In genomic region chr15:58568157-58568571, GRCh38 we compare ENCODE assay signal across 1 cellular context.
TF ChIP-seq lines count a peak whose summit lies in the region.

No MANE protein-coding gene starts in this region.

TF ChIP-seq in HepG2, 621 proteins besides CTCF, POLR2A, EP300 and RAD21 (continued from another document):
- TF ChIP-seq DDIT3 (CRISPR knock-in tag; IDR thresholded peaks at IDR 0.05), result no peak
- no peak for TF ChIP-seq ZSCAN12 (CRISPR knock-in tag; IDR thresholded peaks at IDR 0.05)
- TF ChIP-seq ZNF232 (CRISPR knock-in tag; IDR thresholded peaks at IDR 0.05; ENCODE audit: borderline replicate concordance), result no peak
- TF ChIP-seq YEATS2 (CRISPR knock-in tag; IDR thresholded peaks at IDR 0.05; ENCODE audit: borderline replicate concordance), result no peak
- TF ChIP-seq ZNF136 (CRISPR knock-in tag; IDR thresholded peaks at IDR 0.05; ENCODE audit: low read depth), result no peak
- no peak for TF ChIP-seq ZNF710 (CRISPR knock-in tag; IDR thresholded peaks at IDR 0.05; ENCODE audit: borderline replicate concordance)
- no peak for TF ChIP-seq ZNF790 (CRISPR knock-in tag; IDR thresholded peaks at IDR 0.05; ENCODE audit: borderline replicate concordance)
- no peak for TF ChIP-seq IRF2 (CRISPR knock-in tag; IDR thresholded peaks at IDR 0.05)
- no peak for TF ChIP-seq RAD51 (IDR thresholded peaks at IDR 0.05; ENCODE audit: borderline replicate concordance)
